ENCODE assay signal across 9 cellular contexts in genomic region chr1:240946926-240947325, GRCh38.
DNase-seq lines count a peak whose midpoint lies in the region; ATAC-seq, FAIRE-seq and TF ChIP-seq lines count a peak whose summit lies in the region.
"Had no signal": no experiment of that assay in that cellular context is flagged by ENCODE, and none has a peak within 500 bp of the region (broad histone marks: within the 10 kb centered on the region; RNA-seq: fewer than 3 reads in every experiment).

No MANE protein-coding gene starts in this region.

- BruUV-seq in MCF 10A (replicated peaks; lab: Mats Ljungman, UMichigan) (no TSS peak), OCI-LY7 (replicated peaks; lab: Mats Ljungman, UMichigan) (no TSS peak)

- H3K36me3 Mint-ChIP-seq in MCF 10A (ENCODE audit: insufficient read depth, unreplicated experiment) = no peaks in the 10 kb centered on the region
- no peaks in the 10 kb centered on the region for H3K36me3 Mint-ChIP-seq in T-helper 2 cell treated with Interferon-gamma antibody and Interleukin-4, amounts not matched to agents 5 μg/mL and 100 μg/mL, for 36 hours (ENCODE audit: low read depth)
- H3K36me3 Mint-ChIP-seq: activated naive CD8-positive, alpha-beta T cell had no signal

- no peak overlapping the region for H3K4me3 Mint-ChIP-seq in MCF 10A (ENCODE audit: unreplicated experiment)
- no peak overlapping the region for H3K4me3 Mint-ChIP-seq in T-helper 2 cell treated with Interferon-gamma antibody and Interleukin-4, amounts not matched to agents 5 μg/mL and 100 μg/mL, for 36 hours
- H3K4me3 Mint-ChIP-seq: activated naive CD8-positive, alpha-beta T cell had no signal

- no peak overlapping the region for H3K4me3 ChIP-seq in breast epithelium
- H3K4me3 ChIP-seq in OCI-LY7 (ENCODE audit: low read depth, low read length, poor library complexity, severe bottlenecking) = no peak overlapping the region

- H3K27ac Mint-ChIP-seq in MCF 10A (ENCODE audit: low read depth, unreplicated experiment) = no peak overlapping the region
- H3K27ac Mint-ChIP-seq in T-helper 2 cell treated with Interferon-gamma antibody and Interleukin-4, amounts not matched to agents 5 μg/mL and 100 μg/mL, for 36 hours = no peak overlapping the region
- H3K27ac Mint-ChIP-seq: activated naive CD8-positive, alpha-beta T cell had no signal

- ATAC-seq in HG02642 (IDR thresholded peaks at IDR 0.05; ENCODE audit: poor library complexity, unreplicated experiment) = peak; percentile 68

- H3K9me3 ChIP-seq in breast epithelium (no peaks in the 10 kb centered on the region), OCI-LY7 (ENCODE audit: low read length) (no peaks in the 10 kb centered on the region)

- no peak overlapping the region for H3K27ac ChIP-seq in breast epithelium
- H3K27ac ChIP-seq in OCI-LY7 (ENCODE audit: low read depth, low read length, poor library complexity, severe bottlenecking) = no peak overlapping the region

- TF ChIP-seq CTCF in MCF 10A (IDR thresholded peaks at IDR 0.05; ENCODE audit: unreplicated experiment) (peak; percentile 81), breast epithelium (IDR thresholded peaks at IDR 0.05) (peak in 1 of 3 donors; percentile 12), OCI-LY7 (conservative IDR thresholded peaks at IDR 0.05; ENCODE audit: low read length) (peak; percentile 82)

- no peaks in the 10 kb centered on the region for H3K4me1 Mint-ChIP-seq in MCF 10A (ENCODE audit: insufficient read depth, unreplicated experiment)
- no peaks in the 10 kb centered on the region for H3K4me1 Mint-ChIP-seq in T-helper 2 cell treated with Interferon-gamma antibody and Interleukin-4, amounts not matched to agents 5 μg/mL and 100 μg/mL, for 36 hours (ENCODE audit: low read depth)

- POLR2A ChIA-PET in MCF 10A (lab: Yijun Ruan, JAX) = interaction anchor here (0.6 kb wide), 1 partner anchor 621 kb away, joined by 3 read pairs; no protein-coding TSS in a partner anchor
- POLR2A ChIA-PET in OCI-LY7 (lab: Charles Lee) = interaction anchor here (0.6 kb wide), 1 partner anchor 217 kb away, joined by 3 read pairs; no protein-coding TSS in a partner anchor

- DNase-seq in MCF 10A (ENCODE audit: unreplicated experiment) = peak; percentile 85
- DNase-seq in breast epithelium (ENCODE audit: low spot score in 2 of 2) = no peak
- peak; percentile 63 for DNase-seq in OCI-LY7 (ENCODE audit: low spot score)
- peak; percentile 72 for DNase-seq in fibroblast of peridontal ligament (ENCODE audit: extremely low read depth)
- DNase-seq in urothelium cell line (ENCODE audit: low spot score) = peak; percentile 47
- no peak for DNase-seq in GM19239 (ENCODE audit: insufficient read length, low spot score)
- no peak for DNase-seq in T-helper 2 cell treated with Interferon-gamma antibody and Interleukin-4, amounts not matched to agents 5 μg/mL and 100 μg/mL, for 36 hours (ENCODE audit: low spot score)

- no peak overlapping the region for H3K4me2 ChIP-seq in OCI-LY7 (ENCODE audit: low read length)

- H3K4me1 ChIP-seq in breast epithelium (no peaks in the 10 kb centered on the region), OCI-LY7 (ENCODE audit: insufficient read depth, low read length, poor library complexity, severe bottlenecking) (no peaks in the 10 kb centered on the region)

- FAIRE-seq in urothelium cell line (lab: Jason Lieb, UNC) = no peak
- no peak for FAIRE-seq in GM19239 (lab: Jason Lieb, UNC)

- CTCF ChIA-PET in MCF 10A (lab: Yijun Ruan, JAX) (interaction anchor here (0.5 to 8.0 kb wide), 35 partner anchors 12 to 915 kb away, joined by 3 to 137 read pairs (median 3); no protein-coding TSS in a partner anchor), OCI-LY7 (lab: Charles Lee; ENCODE audit: unreplicated experiment) (no interaction called here)

- H3K36me3 ChIP-seq in breast epithelium (no peaks in the 10 kb centered on the region), OCI-LY7 (ENCODE audit: insufficient read depth, low read length) (no peaks in the 10 kb centered on the region)

- H2AFZ ChIP-seq in OCI-LY7 (ENCODE audit: low read length) = no peak overlapping the region

- no peaks in the 10 kb centered on the region for H3K27me3 Mint-ChIP-seq in MCF 10A (ENCODE audit: insufficient read depth, unreplicated experiment)
- H3K27me3 Mint-ChIP-seq in T-helper 2 cell treated with Interferon-gamma antibody and Interleukin-4, amounts not matched to agents 5 μg/mL and 100 μg/mL, for 36 hours (ENCODE audit: low read depth) = no peaks in the 10 kb centered on the region
- H3K27me3 Mint-ChIP-seq: activated naive CD8-positive, alpha-beta T cell had no signal

- no peaks in the 10 kb centered on the region for H3K27me3 ChIP-seq in breast epithelium

- H4K20me1 ChIP-seq in OCI-LY7 (ENCODE audit: insufficient read depth, low read length) = no peaks in the 10 kb centered on the region

- intact Hi-C loops in MCF 10A (cut with micrococcal nuclease) (loop anchor here (1.0 to 2.0 kb wide), 4 partner anchors 59 to 756 kb away; no protein-coding TSS in a partner anchor), breast epithelium (cut with DNase I; ENCODE audit: low total_unique reads) (no loop called here), OCI-LY7 (cut with micrococcal nuclease; ENCODE audit: unreplicated experiment) (loop anchor here (1.0 to 10.0 kb wide), 2 partner anchors 59 to 212 kb away; no protein-coding TSS in a partner anchor)

- no peak for TF ChIP-seq POLR2A in breast epithelium (IDR thresholded peaks at IDR 0.05)

- no peaks in the 10 kb centered on the region; the same call in 1 of the 2 replicates for H3K9me2 ChIP-seq in OCI-LY7 (ENCODE audit: insufficient read depth, low read length)

- H3K79me2 ChIP-seq in OCI-LY7 (ENCODE audit: insufficient read depth, low read depth, low read length) = no peaks in the 10 kb centered on the region

- no peaks in the 10 kb centered on the region for H3K9me3 Mint-ChIP-seq in MCF 10A (ENCODE audit: unreplicated experiment)
- H3K9me3 Mint-ChIP-seq in T-helper 2 cell treated with Interferon-gamma antibody and Interleukin-4, amounts not matched to agents 5 μg/mL and 100 μg/mL, for 36 hours = no peaks in the 10 kb centered on the region

Comparison
In these comparisons a context has a peak if more than half of its experiments do, and no peak if none do; other contexts are left out.
1. DNase-seq: peak in MCF 10A (single experiment), OCI-LY7 (single experiment), fibroblast of peridontal ligament (single experiment) and urothelium cell line (single experiment); none in breast epithelium (0 of 2), GM19239 (single experiment) and T-helper 2 cell treated with Interferon-gamma antibody and Interleukin-4, amounts not matched to agents 5 μg/mL and 100 μg/mL, for 36 hours (single experiment).